Comparison of ENCODE assay signal across 8 cellular contexts in the genomic region with DNA sequence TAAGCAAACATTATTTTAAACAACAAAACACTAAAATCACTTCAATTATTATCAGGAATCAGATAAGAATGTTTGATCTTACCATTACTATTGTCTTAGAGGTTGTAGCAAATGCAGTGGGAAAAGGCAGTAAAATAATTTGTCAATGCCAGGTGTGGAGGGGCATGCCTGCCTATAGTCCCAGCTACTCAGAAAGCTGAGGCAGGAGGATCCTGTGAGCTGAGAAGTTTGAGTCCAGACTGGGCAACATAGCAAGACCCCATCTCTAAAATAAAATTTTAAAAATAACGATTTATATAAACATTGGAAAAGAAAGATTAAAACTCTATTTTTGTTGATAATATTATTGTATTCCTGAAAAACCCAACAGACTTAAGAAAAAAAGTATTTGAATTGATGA.
"Had no signal": no experiment of that assay in that cellular context is flagged by ENCODE, and none has a peak within 500 bp of the region (broad histone marks: within the 10 kb centered on the region; RNA-seq: fewer than 3 reads in every experiment).

No MANE protein-coding gene starts in this region.

- H3K4me3 ChIP-seq: GM12878 had no signal

- ATAC-seq: GM12878 had no signal

- FAIRE-seq: G401.6, GM12878, GM12891, GM12892, GM18507, GM19239 had no signal

- DNase-seq: GDM1, GF-D8 had no signal
